Comparison of ENCODE assay signal across 1 cellular context in genomic region chr3:50334339-50335075, GRCh38.
TF ChIP-seq lines count a peak whose summit lies in the region.

No MANE protein-coding gene starts in this region.

TF ChIP-seq in WTC11, 78 proteins besides CTCF, POLR2A, EP300 and RAD21 (continued from another document):
- no peak for TF ChIP-seq ERG (CRISPR knock-in tag; IDR thresholded peaks at IDR 0.05)
- TF ChIP-seq CBFB (CRISPR knock-in tag; IDR thresholded peaks at IDR 0.05; ENCODE audit: low read depth), result no peak
- TF ChIP-seq, protein P1, sequence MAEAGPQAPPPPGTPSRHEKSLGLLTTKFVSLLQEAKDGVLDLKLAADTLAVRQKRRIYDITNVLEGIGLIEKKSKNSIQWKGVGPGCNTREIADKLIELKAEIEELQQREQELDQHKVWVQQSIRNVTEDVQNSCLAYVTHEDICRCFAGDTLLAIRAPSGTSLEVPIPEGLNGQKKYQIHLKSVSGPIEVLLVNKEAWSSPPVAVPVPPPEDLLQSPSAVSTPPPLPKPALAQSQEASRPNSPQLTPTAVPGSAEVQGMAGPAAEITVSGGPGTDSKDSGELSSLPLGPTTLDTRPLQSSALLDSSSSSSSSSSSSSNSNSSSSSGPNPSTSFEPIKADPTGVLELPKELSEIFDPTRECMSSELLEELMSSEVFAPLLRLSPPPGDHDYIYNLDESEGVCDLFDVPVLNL (CRISPR knock-in tag; IDR thresholded peaks at IDR 0.05; ENCODE audit: borderline replicate concordance, low read depth), result no peak
TF ChIP-seq in WTC11: peak in this region for 0.
